ENCODE assay signal across 1 cellular context in genomic region chr10:84447701-84448400, GRCh38.
TF ChIP-seq lines count a peak whose summit lies in the region.

No MANE protein-coding gene starts in this region.

TF ChIP-seq in GM23338, 12 proteins besides CTCF, POLR2A, EP300 and RAD21 (continued from another document):
- TF ChIP-seq, protein P1, sequence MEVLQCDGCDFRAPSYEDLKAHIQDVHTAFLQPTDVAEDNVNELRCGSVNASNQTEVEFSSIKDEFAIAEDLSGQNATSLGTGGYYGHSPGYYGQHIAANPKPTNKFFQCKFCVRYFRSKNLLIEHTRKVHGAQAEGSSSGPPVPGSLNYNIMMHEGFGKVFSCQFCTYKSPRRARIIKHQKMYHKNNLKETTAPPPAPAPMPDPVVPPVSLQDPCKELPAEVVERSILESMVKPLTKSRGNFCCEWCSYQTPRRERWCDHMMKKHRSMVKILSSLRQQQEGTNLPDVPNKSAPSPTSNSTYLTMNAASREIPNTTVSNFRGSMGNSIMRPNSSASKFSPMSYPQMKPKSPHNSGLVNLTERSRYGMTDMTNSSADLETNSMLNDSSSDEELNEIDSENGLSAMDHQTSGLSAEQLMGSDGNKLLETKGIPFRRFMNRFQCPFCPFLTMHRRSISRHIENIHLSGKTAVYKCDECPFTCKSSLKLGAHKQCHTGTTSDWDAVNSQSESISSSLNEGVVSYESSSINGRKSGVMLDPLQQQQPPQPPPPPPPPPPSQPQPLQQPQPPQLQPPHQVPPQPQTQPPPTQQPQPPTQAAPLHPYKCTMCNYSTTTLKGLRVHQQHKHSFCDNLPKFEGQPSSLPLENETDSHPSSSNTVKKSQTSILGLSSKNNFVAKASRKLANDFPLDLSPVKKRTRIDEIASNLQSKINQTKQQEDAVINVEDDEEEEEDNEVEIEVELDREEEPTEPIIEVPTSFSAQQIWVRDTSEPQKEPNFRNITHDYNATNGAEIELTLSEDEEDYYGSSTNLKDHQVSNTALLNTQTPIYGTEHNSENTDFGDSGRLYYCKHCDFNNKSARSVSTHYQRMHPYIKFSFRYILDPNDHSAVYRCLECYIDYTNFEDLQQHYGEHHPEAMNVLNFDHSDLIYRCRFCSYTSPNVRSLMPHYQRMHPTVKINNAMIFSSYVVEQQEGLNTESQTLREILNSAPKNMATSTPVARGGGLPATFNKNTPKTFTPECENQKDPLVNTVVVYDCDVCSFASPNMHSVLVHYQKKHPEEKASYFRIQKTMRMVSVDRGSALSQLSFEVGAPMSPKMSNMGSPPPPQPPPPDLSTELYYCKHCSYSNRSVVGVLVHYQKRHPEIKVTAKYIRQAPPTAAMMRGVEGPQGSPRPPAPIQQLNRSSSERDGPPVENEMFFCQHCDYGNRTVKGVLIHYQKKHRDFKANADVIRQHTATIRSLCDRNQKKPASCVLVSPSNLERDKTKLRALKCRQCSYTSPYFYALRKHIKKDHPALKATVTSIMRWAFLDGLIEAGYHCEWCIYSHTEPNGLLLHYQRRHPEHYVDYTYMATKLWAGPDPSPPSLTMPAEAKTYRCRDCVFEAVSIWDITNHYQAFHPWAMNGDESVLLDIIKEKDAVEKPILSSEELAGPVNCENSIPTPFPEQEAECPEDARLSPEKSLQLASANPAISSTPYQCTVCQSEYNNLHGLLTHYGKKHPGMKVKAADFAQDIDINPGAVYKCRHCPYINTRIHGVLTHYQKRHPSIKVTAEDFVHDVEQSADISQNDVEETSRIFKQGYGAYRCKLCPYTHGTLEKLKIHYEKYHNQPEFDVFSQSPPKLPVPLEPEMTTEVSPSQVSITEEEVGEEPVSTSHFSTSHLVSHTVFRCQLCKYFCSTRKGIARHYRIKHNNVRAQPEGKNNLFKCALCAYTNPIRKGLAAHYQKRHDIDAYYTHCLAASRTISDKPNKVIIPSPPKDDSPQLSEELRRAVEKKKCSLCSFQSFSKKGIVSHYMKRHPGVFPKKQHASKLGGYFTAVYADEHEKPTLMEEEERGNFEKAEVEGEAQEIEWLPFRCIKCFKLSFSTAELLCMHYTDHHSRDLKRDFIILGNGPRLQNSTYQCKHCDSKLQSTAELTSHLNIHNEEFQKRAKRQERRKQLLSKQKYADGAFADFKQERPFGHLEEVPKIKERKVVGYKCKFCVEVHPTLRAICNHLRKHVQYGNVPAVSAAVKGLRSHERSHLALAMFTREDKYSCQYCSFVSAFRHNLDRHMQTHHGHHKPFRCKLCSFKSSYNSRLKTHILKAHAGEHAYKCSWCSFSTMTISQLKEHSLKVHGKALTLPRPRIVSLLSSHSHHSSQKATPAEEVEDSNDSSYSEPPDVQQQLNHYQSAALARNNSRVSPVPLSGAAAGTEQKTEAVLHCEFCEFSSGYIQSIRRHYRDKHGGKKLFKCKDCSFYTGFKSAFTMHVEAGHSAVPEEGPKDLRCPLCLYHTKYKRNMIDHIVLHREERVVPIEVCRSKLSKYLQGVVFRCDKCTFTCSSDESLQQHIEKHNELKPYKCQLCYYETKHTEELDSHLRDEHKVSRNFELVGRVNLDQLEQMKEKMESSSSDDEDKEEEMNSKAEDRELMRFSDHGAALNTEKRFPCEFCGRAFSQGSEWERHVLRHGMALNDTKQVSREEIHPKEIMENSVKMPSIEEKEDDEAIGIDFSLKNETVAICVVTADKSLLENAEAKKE (CRISPR knock-in tag; IDR thresholded peaks at IDR 0.05) = no peak
- TF ChIP-seq, protein P2, sequence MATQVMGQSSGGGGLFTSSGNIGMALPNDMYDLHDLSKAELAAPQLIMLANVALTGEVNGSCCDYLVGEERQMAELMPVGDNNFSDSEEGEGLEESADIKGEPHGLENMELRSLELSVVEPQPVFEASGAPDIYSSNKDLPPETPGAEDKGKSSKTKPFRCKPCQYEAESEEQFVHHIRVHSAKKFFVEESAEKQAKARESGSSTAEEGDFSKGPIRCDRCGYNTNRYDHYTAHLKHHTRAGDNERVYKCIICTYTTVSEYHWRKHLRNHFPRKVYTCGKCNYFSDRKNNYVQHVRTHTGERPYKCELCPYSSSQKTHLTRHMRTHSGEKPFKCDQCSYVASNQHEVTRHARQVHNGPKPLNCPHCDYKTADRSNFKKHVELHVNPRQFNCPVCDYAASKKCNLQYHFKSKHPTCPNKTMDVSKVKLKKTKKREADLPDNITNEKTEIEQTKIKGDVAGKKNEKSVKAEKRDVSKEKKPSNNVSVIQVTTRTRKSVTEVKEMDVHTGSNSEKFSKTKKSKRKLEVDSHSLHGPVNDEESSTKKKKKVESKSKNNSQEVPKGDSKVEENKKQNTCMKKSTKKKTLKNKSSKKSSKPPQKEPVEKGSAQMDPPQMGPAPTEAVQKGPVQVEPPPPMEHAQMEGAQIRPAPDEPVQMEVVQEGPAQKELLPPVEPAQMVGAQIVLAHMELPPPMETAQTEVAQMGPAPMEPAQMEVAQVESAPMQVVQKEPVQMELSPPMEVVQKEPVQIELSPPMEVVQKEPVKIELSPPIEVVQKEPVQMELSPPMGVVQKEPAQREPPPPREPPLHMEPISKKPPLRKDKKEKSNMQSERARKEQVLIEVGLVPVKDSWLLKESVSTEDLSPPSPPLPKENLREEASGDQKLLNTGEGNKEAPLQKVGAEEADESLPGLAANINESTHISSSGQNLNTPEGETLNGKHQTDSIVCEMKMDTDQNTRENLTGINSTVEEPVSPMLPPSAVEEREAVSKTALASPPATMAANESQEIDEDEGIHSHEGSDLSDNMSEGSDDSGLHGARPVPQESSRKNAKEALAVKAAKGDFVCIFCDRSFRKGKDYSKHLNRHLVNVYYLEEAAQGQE (IDR thresholded peaks at IDR 0.05; ENCODE audit: unreplicated experiment) = no peak
